Comparison of ENCODE assay signal across 8 cellular contexts in genomic region chr17:46193626-46194392, GRCh38. TPM values are rescaled to one million over a fixed set of nuclear protein-coding genes. Genes with fewer than 3 reads are reported as not detected.
DNase-seq lines count a peak whose midpoint lies in the region; ATAC-seq and TF ChIP-seq lines count a peak whose summit lies in the region.

No MANE protein-coding gene starts in this region.

- DNase-seq in NCI-H146 treated with DMSO at 0.1 percent for 48 hours (lab: John Stamatoyannopoulos, UW; ENCODE audit: unreplicated experiment) (peak; percentile 68), right cardiac atrium (peak; percentile 98 to 99 (median 99)), psoas muscle (peak; percentile 99 to 100)

- intact Hi-C loops in right cardiac atrium (cut with DNase I) (loop anchor here (2.0 to 10.0 kb wide), 4 partner anchors 132 to 149 kb away; no protein-coding TSS in a partner anchor), psoas muscle (cut with DNase I) (loop anchor here (2.0 to 5.0 kb wide), 2 partner anchors 149 to 152 kb away; no protein-coding TSS in a partner anchor)

- under 1% methylated on average over 60 of the region's 60 CpGs for WGBS in right cardiac atrium
- WGBS in psoas muscle, 3 donors: 0 to 1% (median 1%) methylated on average over 53 to 60 of the region's 60 CpGs
- WGBS in urinary bladder: under 1% methylated on average over 60 of the region's 60 CpGs

- peak overlapping the region; percentile 83 for H3K4me3 Mint-ChIP-seq in T-helper 1 cell treated with Interleukin-12 subunit alpha and Interleukin-12 subunit beta and Interleukin-4 antibody, amounts not matched to agents 30 μg/mL and 1 μg/mL, for 36 hours

- H3K9me3 ChIP-seq in right cardiac atrium (ENCODE audit: control insufficient read depth, low read length): no peaks in the 10 kb centered on the region
- H3K9me3 ChIP-seq in psoas muscle: no peaks in the 10 kb centered on the region

- TF ChIP-seq CTCF in psoas muscle (IDR thresholded peaks at IDR 0.05): no peak

- H3K27ac ChIP-seq in angular gyrus (ENCODE audit: low read depth, low read length): peak overlapping the region; percentile 100
- peak overlapping the region; percentile 80 for H3K27ac ChIP-seq in right cardiac atrium (ENCODE audit: low read length)
- peak overlapping the region; percentile 98 for H3K27ac ChIP-seq in psoas muscle
- H3K27ac ChIP-seq in urinary bladder (ENCODE audit: low read depth): peak overlapping the region; percentile 91

- H3K4me1 ChIP-seq in right cardiac atrium (ENCODE audit: control insufficient read depth, insufficient read depth, low read length) (peaks cover 4% of the 10 kb centered on the region), psoas muscle (peaks cover 40% of the 10 kb centered on the region), urinary bladder (ENCODE audit: insufficient read depth) (no peaks in the 10 kb centered on the region)

- H3K36me3 Mint-ChIP-seq in T-helper 1 cell treated with Interleukin-12 subunit alpha and Interleukin-12 subunit beta and Interleukin-4 antibody, amounts not matched to agents 30 μg/mL and 1 μg/mL, for 36 hours (ENCODE audit: low read depth): peaks cover 14% of the 10 kb centered on the region

- H3K27me3 Mint-ChIP-seq in T-helper 1 cell treated with Interleukin-12 subunit alpha and Interleukin-12 subunit beta and Interleukin-4 antibody, amounts not matched to agents 30 μg/mL and 1 μg/mL, for 36 hours (ENCODE audit: low read depth): no peaks in the 10 kb centered on the region

- peaks cover 49% of the 10 kb centered on the region for H3K4me1 Mint-ChIP-seq in T-helper 1 cell treated with Interleukin-12 subunit alpha and Interleukin-12 subunit beta and Interleukin-4 antibody, amounts not matched to agents 30 μg/mL and 1 μg/mL, for 36 hours (ENCODE audit: low read depth)

- no peaks in the 10 kb centered on the region for H3K9me3 Mint-ChIP-seq in T-helper 1 cell treated with Interleukin-12 subunit alpha and Interleukin-12 subunit beta and Interleukin-4 antibody, amounts not matched to agents 30 μg/mL and 1 μg/mL, for 36 hours

- H3K36me3 ChIP-seq in psoas muscle (ENCODE audit: insufficient read depth in 1 of 2, low read depth in 1 of 2): no peaks in the 10 kb centered on the region
- H3K36me3 ChIP-seq in urinary bladder (ENCODE audit: insufficient read depth): no peaks in the 10 kb centered on the region

- peak overlapping the region; percentile 98 for H3K27ac Mint-ChIP-seq in T-helper 1 cell treated with Interleukin-12 subunit alpha and Interleukin-12 subunit beta and Interleukin-4 antibody, amounts not matched to agents 30 μg/mL and 1 μg/mL, for 36 hours

- H3K4me3 ChIP-seq in right cardiac atrium (ENCODE audit: low read length): peak overlapping the region; percentile 100
- peak overlapping the region; percentile 76 for H3K4me3 ChIP-seq in psoas muscle
- H3K4me3 ChIP-seq in urinary bladder (ENCODE audit: low read depth, low read length): peak overlapping the region; percentile 89

- ATAC-seq in GM18498 (IDR thresholded peaks at IDR 0.05; ENCODE audit: unreplicated experiment): peak; percentile 72
- ATAC-seq in HG02884 (IDR thresholded peaks at IDR 0.05; ENCODE audit: unreplicated experiment): peak; percentile 53
- peak; percentile 95 to 97 for ATAC-seq in right cardiac atrium
- ATAC-seq in psoas muscle: peak; percentile 90 to 95 (median 92)

- H3K27me3 ChIP-seq in right cardiac atrium (ENCODE audit: control insufficient read depth, insufficient read depth) (no peaks in the 10 kb centered on the region), psoas muscle (ENCODE audit: insufficient read depth in 3 of 3, low read length in 2 of 3) (no peaks in the 10 kb centered on the region)

RNA-seq across cellular contexts. Expression of gene KANSL1, which starts 0.6 kb away (rescaled TPM):
- total RNA-seq in right cardiac atrium (10 to 100 TPM; 36.2 to 53.8 (median 43.7) TPM), psoas muscle (10 to 100 TPM; 25.8 to 37.5 (median 34.1) TPM), urinary bladder (146 TPM)
- polyA plus RNA-seq in right cardiac atrium (15.9 TPM), psoas muscle (10 to 100 TPM in 1 of 3 donors, 1 to 10 TPM in 2; 6.9 to 15.3 (median 9.8) TPM), urinary bladder (22.4 TPM)

Comparison
In these comparisons a context has a peak if more than half of its experiments do, and no peak if none do; other contexts are left out.
1. Peak in every context shown above with its lines: DNase-seq, ATAC-seq, H3K4me3 ChIP-seq and H3K27ac ChIP-seq.